In genomic region chr3:10459954-10460754, GRCh38 we compare ENCODE assay signal across 1 cellular context.
TF ChIP-seq lines count a peak whose summit lies in the region.

No MANE protein-coding gene starts in this region.

TF ChIP-seq in K562, 482 proteins besides CTCF, POLR2A, EP300 and RAD21 (continued from another document and continues in another):
- no peak for TF ChIP-seq CLOCK (CRISPR knock-in tag; IDR thresholded peaks at IDR 0.05; ENCODE audit: borderline replicate concordance)
- peak; percentile 98 for TF ChIP-seq FOXP1 (CRISPR knock-in tag; IDR thresholded peaks at IDR 0.05)
- no peak for TF ChIP-seq C11orf30 (IDR thresholded peaks at IDR 0.05; ENCODE audit: low read depth)
- TF ChIP-seq FOSL1 (tag; conservative IDR thresholded peaks at IDR 0.05), result no peak
- TF ChIP-seq CBFA2T3 (IDR thresholded peaks at IDR 0.05), result no peak
- TF ChIP-seq ZNF785 (CRISPR knock-in tag; IDR thresholded peaks at IDR 0.05), result no peak
- TF ChIP-seq KAT2B (IDR thresholded peaks at IDR 0.05; ENCODE audit: low read depth, low read length), result no peak
- TF ChIP-seq FOS (IDR thresholded peaks at IDR 0.05; ENCODE audit: extremely low read depth, insufficient read length), result no peak
- peak; percentile 97 for TF ChIP-seq DMBX1 (CRISPR knock-in tag; IDR thresholded peaks at IDR 0.05; ENCODE audit: borderline replicate concordance)
- TF ChIP-seq THAP7 (CRISPR knock-in tag; IDR thresholded peaks at IDR 0.05), result no peak
- no peak for TF ChIP-seq ARID3B (CRISPR knock-in tag; IDR thresholded peaks at IDR 0.05; ENCODE audit: borderline replicate concordance)
- no peak for TF ChIP-seq SLC30A9 (CRISPR knock-in tag; IDR thresholded peaks at IDR 0.05)
- no peak for TF ChIP-seq ZNF174 (CRISPR knock-in tag; IDR thresholded peaks at IDR 0.05)
- no peak for TF ChIP-seq GTF2F1 (IDR thresholded peaks at IDR 0.05; ENCODE audit: low read depth, low read length)
- no peak for TF ChIP-seq HIVEP1 (CRISPR knock-in tag; IDR thresholded peaks at IDR 0.05)
- no peak for TF ChIP-seq ZNF695 (CRISPR knock-in tag; IDR thresholded peaks at IDR 0.05)
- TF ChIP-seq ZNF124 (CRISPR knock-in tag; IDR thresholded peaks at IDR 0.05), result peak; percentile 93
- TF ChIP-seq TAF1 (IDR thresholded peaks at IDR 0.05; ENCODE audit: control insufficient read depth, extremely low read depth, insufficient read depth, low read length, severe bottlenecking), result no peak
- no peak for TF ChIP-seq HDAC6 (IDR thresholded peaks at IDR 0.05; ENCODE audit: low read depth, low read length)
- TF ChIP-seq PCBP2 (IDR thresholded peaks at IDR 0.05; ENCODE audit: low read depth, low read length, poor library complexity, severe bottlenecking), result no peak
- TF ChIP-seq ZNF717 (CRISPR knock-in tag; IDR thresholded peaks at IDR 0.05), result no peak
- TF ChIP-seq RBM39 (optimal IDR thresholded peaks at IDR 0.05; ENCODE audit: low read depth, low read length), result no peak
- TF ChIP-seq PATZ1 (CRISPR knock-in tag; IDR thresholded peaks at IDR 0.05; ENCODE audit: borderline replicate concordance), result no peak
- no peak for TF ChIP-seq ZFP36 (IDR thresholded peaks at IDR 0.05; ENCODE audit: low read depth, low read length, partially characterized antibody)
- peak; percentile 83 for TF ChIP-seq ZNF668 (CRISPR knock-in tag; IDR thresholded peaks at IDR 0.05)
- no peak for TF ChIP-seq FOXM1 (IDR thresholded peaks at IDR 0.05; ENCODE audit: low read depth)
- peak; percentile 89; the same call in 1 of the 2 replicates for TF ChIP-seq FOXM1 (CRISPR knock-in tag; IDR thresholded peaks at IDR 0.05; ENCODE audit: low read depth)
- TF ChIP-seq ZKSCAN3 (CRISPR knock-in tag; IDR thresholded peaks at IDR 0.05), result no peak
- TF ChIP-seq MEF2D (tag; conservative IDR thresholded peaks at IDR 0.05; ENCODE audit: low read depth), result peak; percentile 64; the same call in 1 of the 2 replicates
- TF ChIP-seq DPF2 (IDR thresholded peaks at IDR 0.05), result 0 out of 2 replicates have a peak, but pooled peaks have one; percentile 36
- no peak for TF ChIP-seq NR0B1 (IDR thresholded peaks at IDR 0.05; ENCODE audit: partially characterized antibody)
- no peak for TF ChIP-seq ZNF830 (CRISPR knock-in tag; IDR thresholded peaks at IDR 0.05)
- peak; percentile 89 for TF ChIP-seq ZNF263 (CRISPR knock-in tag; IDR thresholded peaks at IDR 0.05; ENCODE audit: borderline replicate concordance)
- no peak for TF ChIP-seq CEBPG (CRISPR knock-in tag; IDR thresholded peaks at IDR 0.05)
- no peak for TF ChIP-seq CEBPG (tag; conservative IDR thresholded peaks at IDR 0.05 in 1 of 2, IDR thresholded peaks at IDR 0.05 in 1 of 2)
- TF ChIP-seq TAL1 (IDR thresholded peaks at IDR 0.05), result no peak
- TF ChIP-seq ZNF76 (CRISPR knock-in tag; IDR thresholded peaks at IDR 0.05; ENCODE audit: borderline replicate concordance), result no peak
- TF ChIP-seq BHLHE40 (IDR thresholded peaks at IDR 0.05; ENCODE audit: low read length), result no peak
- TF ChIP-seq ZNF551 (CRISPR knock-in tag; IDR thresholded peaks at IDR 0.05), result no peak
- peak; percentile 35; the same call in 1 of the 2 replicates for TF ChIP-seq HMBOX1 (IDR thresholded peaks at IDR 0.05)
- no peak for TF ChIP-seq PRDM10 (IDR thresholded peaks at IDR 0.05; ENCODE audit: partially characterized antibody)
- peak; percentile 99 to 100 for TF ChIP-seq SIN3A (IDR thresholded peaks at IDR 0.05; ENCODE audit: borderline replicate concordance in 2 of 2, control insufficient read depth in 1 of 2, low read depth in 2 of 2, low read length in 2 of 2)
- TF ChIP-seq MECOM (CRISPR knock-in tag; IDR thresholded peaks at IDR 0.05), result peak; percentile 83
- no peak for TF ChIP-seq MED1 (CRISPR knock-in tag; IDR thresholded peaks at IDR 0.05; ENCODE audit: borderline replicate concordance)
- TF ChIP-seq ZNF79 (CRISPR knock-in tag; IDR thresholded peaks at IDR 0.05; ENCODE audit: low read depth), result no peak
- peak; percentile 79 for TF ChIP-seq ZNF175 (CRISPR knock-in tag; IDR thresholded peaks at IDR 0.05; ENCODE audit: low read depth)
- TF ChIP-seq ZNF766 (CRISPR knock-in tag; conservative IDR thresholded peaks at IDR 0.05), result peak; percentile 91
- TF ChIP-seq TAF15 (IDR thresholded peaks at IDR 0.05; ENCODE audit: low read depth, low read length), result no peak
- no peak for TF ChIP-seq ILF3 (IDR thresholded peaks at IDR 0.05; ENCODE audit: borderline replicate concordance)
- TF ChIP-seq HDGF (IDR thresholded peaks at IDR 0.05), result no peak
- TF ChIP-seq THRB (CRISPR knock-in tag; conservative IDR thresholded peaks at IDR 0.05), result peak; percentile 68; the same call in 1 of the 2 replicates
- no peak for TF ChIP-seq RBM14 (IDR thresholded peaks at IDR 0.05; ENCODE audit: borderline replicate concordance, insufficient read depth, low read depth, low read length)
- TF ChIP-seq ZC3H8 (IDR thresholded peaks at IDR 0.05), result no peak
- peak; percentile 46; the same call in 1 of the 2 replicates for TF ChIP-seq JUN (IDR thresholded peaks at IDR 0.05; ENCODE audit: borderline replicate concordance, low read depth, low read length)
- peak; percentile 91 for TF ChIP-seq JUN (CRISPR knock-in tag; IDR thresholded peaks at IDR 0.05; ENCODE audit: borderline replicate concordance)
- TF ChIP-seq THRA (IDR thresholded peaks at IDR 0.05), result no peak
- no peak for TF ChIP-seq HNRNPLL (IDR thresholded peaks at IDR 0.05; ENCODE audit: low read depth, low read length, poor library complexity, severe bottlenecking)
- no peak for TF ChIP-seq RUNX1 (IDR thresholded peaks at IDR 0.05; ENCODE audit: low read depth)
